17 cellular contexts compared by ENCODE assay signal in the genomic region with DNA sequence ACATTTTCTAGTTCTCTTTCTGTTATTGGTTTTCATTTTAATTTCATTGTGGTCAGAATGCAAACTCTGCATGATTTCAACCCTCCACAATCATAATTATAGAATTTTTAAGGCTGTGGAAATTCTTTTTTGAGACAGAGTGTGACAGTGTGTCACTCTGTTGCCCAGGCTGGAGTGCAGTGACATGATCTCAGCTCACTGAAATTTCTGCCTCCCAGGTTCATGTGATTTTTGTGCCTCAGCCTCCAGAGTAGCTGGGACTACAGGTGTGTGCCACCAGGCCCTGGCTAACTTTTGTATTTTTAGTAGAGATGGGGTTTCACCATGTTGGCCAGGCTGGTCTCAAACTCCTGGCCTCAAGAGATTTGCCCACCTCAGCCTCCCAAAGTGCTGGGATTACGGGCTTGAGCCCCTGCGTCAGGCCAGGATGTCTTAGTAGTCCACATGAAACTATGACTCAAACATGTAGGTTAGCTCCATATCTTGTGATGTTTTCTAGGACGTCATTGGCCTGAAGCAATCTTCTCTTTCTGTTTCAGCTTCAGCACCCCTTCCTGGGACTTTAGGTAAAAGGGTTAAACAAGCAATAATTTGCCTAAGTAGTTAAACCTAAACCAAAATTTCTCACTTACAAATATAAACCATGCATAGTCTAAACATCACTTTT. TPM values are rescaled to one million over a fixed set of nuclear protein-coding genes. Genes with fewer than 3 reads are reported as not detected.
DNase-seq lines count a peak whose midpoint lies in the region; ATAC-seq and TF ChIP-seq lines count a peak whose summit lies in the region.
"Had no signal": no experiment of that assay in that cellular context is flagged by ENCODE, and none has a peak within 500 bp of the region (broad histone marks: within the 10 kb centered on the region; RNA-seq: fewer than 3 reads in every experiment).

No MANE protein-coding gene starts in this region.

- no peak overlapping the region for H3K4me3 ChIP-seq in left lung
- H3K4me3 ChIP-seq: heart left ventricle, sigmoid colon, thoracic aorta had no signal

- intact Hi-C loops in left lung (cut with DNase I) = no loop called here

- H3K4me3 Mint-ChIP-seq in naive thymus-derived CD8-positive, alpha-beta T cell = no peak overlapping the region
- H3K4me3 Mint-ChIP-seq: brain had no signal

- no peaks in the 10 kb centered on the region for H3K4me1 Mint-ChIP-seq in naive thymus-derived CD8-positive, alpha-beta T cell
- H3K4me1 Mint-ChIP-seq: brain had no signal

- no peaks in the 10 kb centered on the region for H3K4me1 ChIP-seq in left lung
- H3K4me1 ChIP-seq: heart left ventricle, sigmoid colon had no signal

- no peak for TF ChIP-seq CTCF in left lung (IDR thresholded peaks at IDR 0.05)

- no peaks in the 10 kb centered on the region for H3K27me3 Mint-ChIP-seq in naive thymus-derived CD8-positive, alpha-beta T cell
- H3K27me3 Mint-ChIP-seq: brain had no signal

- no peaks in the 10 kb centered on the region for H3K27me3 ChIP-seq in left lung
- H3K27me3 ChIP-seq: heart left ventricle, sigmoid colon had no signal

- H3K27ac ChIP-seq in left lung = no peak overlapping the region
- H3K27ac ChIP-seq: heart left ventricle, sigmoid colon, thoracic aorta had no signal

- in situ Hi-C loops in SK-MEL-5 (cut with HindIII; ENCODE audit: low pct_unique_long_range_greater_than_20kb, low sequenced_read_pairs) = no loop called here

- H3K9me3 Mint-ChIP-seq in naive thymus-derived CD8-positive, alpha-beta T cell = peaks cover 8 to 40% (median 23%) of the 10 kb centered on the region in 9 donors

- H3K9me3 ChIP-seq in left lung = peaks cover 0 to 31% of the 10 kb centered on the region in 2 donors

- H3K36me3 Mint-ChIP-seq in naive thymus-derived CD8-positive, alpha-beta T cell = peaks cover 0 to 19% (median 16%) of the 10 kb centered on the region in 3 donors
- H3K36me3 Mint-ChIP-seq: brain had no signal

- POLR2A ChIA-PET in naive thymus-derived CD8-positive, alpha-beta T cell (lab: Charles Lee) = no interaction called here

- DNase-seq in SK-MEL-5 (ENCODE audit: low read depth, low spot score) (peak; percentile 37), NCI-H345 treated with DMSO at 0.1 percent for 48 hours (lab: John Stamatoyannopoulos, UW; ENCODE audit: unreplicated experiment) (no peak), left lung (no peak)
- no peak for DNase-seq in naive thymus-derived CD8-positive, alpha-beta T cell
- DNase-seq: activated gamma-delta T cell treated with Interleukin-2 at 50 U/mL for 16 hours, C1 segment of cervical spinal cord, heart left ventricle, left colon, NCI-H2227 treated with DMSO at 0.1 percent for 48 hours, sigmoid colon, T-helper 9 cell had no signal

- peak overlapping the region in 1 of 10 donors; percentile 5 for H3K27ac Mint-ChIP-seq in naive thymus-derived CD8-positive, alpha-beta T cell
- H3K27ac Mint-ChIP-seq: brain had no signal

- peak; percentile 81 for ATAC-seq in GM18858 (IDR thresholded peaks at IDR 0.05; ENCODE audit: unreplicated experiment)
- ATAC-seq in GM21390 (IDR thresholded peaks at IDR 0.05; ENCODE audit: unreplicated experiment) = peak; percentile 55
- peak; percentile 93 for ATAC-seq in HG03039 (IDR thresholded peaks at IDR 0.05; ENCODE audit: unreplicated experiment)
- ATAC-seq in HG03469 (IDR thresholded peaks at IDR 0.05; ENCODE audit: unreplicated experiment) = no peak
- ATAC-seq in left lung = no peak
- ATAC-seq in naive thymus-derived CD8-positive, alpha-beta T cell = no peak
- ATAC-seq: heart left ventricle, left colon had no signal

- H3K36me3 ChIP-seq in left lung = no peaks in the 10 kb centered on the region
- H3K36me3 ChIP-seq: heart left ventricle, sigmoid colon, thoracic aorta had no signal

RNA-seq across cellular contexts. Expression of a gene that starts 47.4 kb away (rescaled TPM):
- not detected in 2 replicates for total RNA-seq in SK-MEL-5 (2014; rRNA removed; shearing (Covaris generic))
- polyA plus RNA-seq in SK-MEL-5 (2015; cell fraction: cytosol; rRNA removed) = not detected in 2 replicates
- not detected in 2 replicates for polyA plus RNA-seq in SK-MEL-5 (2015; cell fraction: nucleus; rRNA removed)
- 1 to 10 TPM; 2.7 TPM for total RNA-seq in left lung
- total RNA-seq in naive thymus-derived CD8-positive, alpha-beta T cell = 10 to 100 TPM; 28.7 to 34.1 TPM
- 10 to 100 TPM; 19.2 to 91.4 (median 71.1) TPM for polyA plus RNA-seq in naive thymus-derived CD8-positive, alpha-beta T cell

Comparison
In these comparisons a context has a peak if more than half of its experiments do, and no peak if none do; other contexts are left out.
1. ATAC-seq: peak in GM18858 (single experiment), GM21390 (single experiment) and HG03039 (single experiment); none in HG03469 (single experiment), left lung (single experiment) and naive thymus-derived CD8-positive, alpha-beta T cell (0 of 2).
2. RNA of a gene that starts 47.4 kb away (total RNA-seq): 28.7 to 34.1 TPM in naive thymus-derived CD8-positive, alpha-beta T cell; 2.7 TPM in left lung and not detected in SK-MEL-5; every median in the first group is over 4 times any median in the second.